Comparison of ENCODE assay signal across 8 cellular contexts in the genomic region with DNA sequence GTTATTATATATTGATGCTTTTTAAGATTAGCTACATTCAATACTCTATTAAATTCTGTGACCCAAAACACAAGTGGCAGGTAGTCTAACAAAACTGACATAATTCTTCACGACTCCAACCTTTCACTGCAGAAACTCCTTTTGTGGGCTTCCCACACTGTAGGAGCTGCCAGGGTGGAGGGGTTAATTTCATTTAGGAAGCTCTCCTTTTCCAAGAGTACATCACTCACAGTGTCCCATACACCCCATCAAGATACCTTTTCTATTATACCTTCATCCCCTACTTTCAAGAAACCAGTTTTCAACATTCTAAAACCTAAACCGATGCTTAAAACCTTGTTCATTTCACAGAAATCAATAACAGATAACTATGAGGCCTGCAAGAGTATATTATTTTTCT. TPM values are rescaled to one million over a fixed set of nuclear protein-coding genes. Genes with fewer than 3 reads are reported as not detected.
A peak's percentile ranks its signal among the peaks of the same experiment; 100 is the strongest.
DNase-seq lines count a peak whose midpoint lies in the region; ATAC-seq and TF ChIP-seq lines count a peak whose summit lies in the region.

No MANE protein-coding gene starts in this region.

- peaks cover 0 to 58% (median 19%) of the 10 kb centered on the region in 4 donors for H3K4me1 ChIP-seq in tibial artery

- no peak for TF ChIP-seq CTCF in 22Rv1 (IDR thresholded peaks at IDR 0.05)
- TF ChIP-seq CTCF in kidney epithelial cell (IDR thresholded peaks at IDR 0.05; ENCODE audit: insufficient read depth, low read length, poor library complexity, severe bottlenecking), result no peak
- TF ChIP-seq CTCF in tibial artery (IDR thresholded peaks at IDR 0.05), result no peak

- DNase-seq in kidney epithelial cell (ENCODE audit: low read depth), result no peak
- no peak for DNase-seq in tibial artery
- DNase-seq in caudate nucleus (lab: John Stamatoyannopoulos, UW), result no peak

- intact Hi-C loops in tibial artery (cut with DNase I; ENCODE audit: low total_unique reads), result loop anchor here (10.0 kb wide), 1 partner anchor 653 kb away; a partner anchor contains a TSS

- no peaks in the 10 kb centered on the region for H3K9me3 ChIP-seq in tibial artery

- no peaks in the 10 kb centered on the region for H3K9me3 Mint-ChIP-seq in activated naive CD8-positive, alpha-beta T cell (ENCODE audit: low read depth)

- H3K27ac Mint-ChIP-seq in activated naive CD8-positive, alpha-beta T cell, result peak overlapping the region; percentile 95

- no peaks in the 10 kb centered on the region for H3K27me3 Mint-ChIP-seq in activated naive CD8-positive, alpha-beta T cell

- H3K4me1 Mint-ChIP-seq in activated naive CD8-positive, alpha-beta T cell (ENCODE audit: low read depth), result peaks cover 61% of the 10 kb centered on the region

- peak overlapping the region; percentile 73 for H3K27ac ChIP-seq in 22Rv1
- peak overlapping the region; percentile 88 to 95 for H3K27ac ChIP-seq in tibial artery
- no peak overlapping the region for H3K27ac ChIP-seq in caudate nucleus (ENCODE audit: low read depth, low read length)

- no peaks in the 10 kb centered on the region for H3K27me3 ChIP-seq in kidney epithelial cell (ENCODE audit: control insufficient read depth, insufficient read depth, low read length)
- H3K27me3 ChIP-seq in tibial artery, result no peaks in the 10 kb centered on the region

- peaks cover 9% of the 10 kb centered on the region for H3K36me3 Mint-ChIP-seq in activated naive CD8-positive, alpha-beta T cell

- peak overlapping the region; percentile 97 for H3K4me3 Mint-ChIP-seq in activated naive CD8-positive, alpha-beta T cell

- H3K4me3 ChIP-seq in kidney epithelial cell (ENCODE audit: low read depth, low read length), result peak overlapping the region; percentile 91
- H3K4me3 ChIP-seq in tibial artery, result peak overlapping the region; percentile 82 to 96

- ATAC-seq in GM19452 (IDR thresholded peaks at IDR 0.05; ENCODE audit: unreplicated experiment) (peak; percentile 6), HG03097 (IDR thresholded peaks at IDR 0.05; ENCODE audit: low FRiP score, unreplicated experiment) (no peak), GM18858 (IDR thresholded peaks at IDR 0.05; ENCODE audit: unreplicated experiment) (no peak)

- H3K36me3 ChIP-seq in kidney epithelial cell (ENCODE audit: control insufficient read depth, insufficient read depth, low read length), result no peaks in the 10 kb centered on the region
- H3K36me3 ChIP-seq in tibial artery, result no peaks in the 10 kb centered on the region

RNA-seq across cellular contexts. Expression of a gene that starts 0.8 kb away (rescaled TPM):
- total RNA-seq in kidney epithelial cell, result 6.6 and 11.5 TPM in 2 replicates
